21 cellular contexts compared by ENCODE assay signal in the genomic region with DNA sequence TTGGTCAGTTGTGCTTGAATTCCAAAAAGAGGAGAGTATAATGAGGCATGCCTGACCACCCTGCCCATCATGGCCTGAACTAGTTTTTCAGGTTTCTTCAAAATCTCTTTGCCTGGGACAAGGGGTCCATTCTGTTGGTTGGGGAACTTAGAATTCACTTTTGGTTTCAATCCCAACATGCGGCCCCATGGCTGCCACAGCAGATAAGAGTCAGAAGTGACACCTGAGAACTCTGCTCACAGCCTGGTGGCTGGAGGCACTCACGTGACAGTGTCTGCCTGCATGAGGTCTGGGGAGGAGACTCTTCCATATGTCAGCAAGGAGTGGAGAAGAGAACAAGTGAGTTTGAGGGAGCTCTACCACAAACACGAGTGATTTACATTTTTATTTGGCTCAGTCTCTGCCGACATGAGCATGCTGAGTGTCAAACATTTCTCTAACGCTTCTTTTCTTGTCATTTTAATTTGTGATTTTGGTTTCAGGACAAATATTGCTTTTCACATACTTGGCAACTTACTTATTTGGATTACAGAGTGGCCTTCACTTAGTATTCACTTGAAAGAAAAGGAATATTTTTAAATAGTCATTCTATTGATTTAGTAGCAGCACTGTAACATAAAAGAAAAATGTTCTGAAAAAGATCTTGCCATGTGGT.
A peak's percentile ranks its signal among the peaks of the same experiment; 100 is the strongest.
DNase-seq lines count a peak whose midpoint lies in the region; ATAC-seq and TF ChIP-seq lines count a peak whose summit lies in the region.
"Had no signal": no experiment of that assay in that cellular context is flagged by ENCODE, and none has a peak within 500 bp of the region (broad histone marks: within the 10 kb centered on the region; RNA-seq: fewer than 3 reads in every experiment).

No MANE protein-coding gene starts in this region.

- no peaks in the 10 kb centered on the region for H3K4me1 Mint-ChIP-seq in endodermal cell

- no peak overlapping the region for H3K27ac ChIP-seq in endodermal cell (ENCODE audit: low read depth, low read length)
- H3K27ac ChIP-seq in upper lobe of right lung: no peak overlapping the region
- H3K27ac ChIP-seq: BLaER1, heart right ventricle had no signal

- TF ChIP-seq CTCF in endodermal cell (conservative IDR thresholded peaks at IDR 0.05) (no peak), upper lobe of right lung (IDR thresholded peaks at IDR 0.05) (no peak)

- H3K4me3 Mint-ChIP-seq in endodermal cell: no peak overlapping the region

- H3K27me3 ChIP-seq in endodermal cell (ENCODE audit: control insufficient read depth, insufficient read depth, low read length, poor library complexity, severe bottlenecking) (no peaks in the 10 kb centered on the region), upper lobe of right lung (no peaks in the 10 kb centered on the region)
- H3K27me3 ChIP-seq: BLaER1 had no signal

- H3K9me3 ChIP-seq in endodermal cell (ENCODE audit: control insufficient read depth, low read length) (peaks cover 8% of the 10 kb centered on the region), upper lobe of right lung (no peaks in the 10 kb centered on the region)
- H3K9me3 ChIP-seq: mucosa of descending colon had no signal

- intact Hi-C loops in upper lobe of right lung (cut with DNase I): no loop called here

- TF ChIP-seq RAD21 in Ishikawa (IDR thresholded peaks at IDR 0.05; ENCODE audit: low read depth): no peak

- H3K4me3 ChIP-seq in endodermal cell (ENCODE audit: low read length) (no peak overlapping the region), upper lobe of right lung (no peak overlapping the region)
- H3K4me3 ChIP-seq: BLaER1, heart right ventricle, mucosa of descending colon had no signal

- H3K9ac ChIP-seq in endodermal cell (ENCODE audit: extremely low read depth, low read length, poor library complexity, severe bottlenecking): no peak overlapping the region
- H3K9ac ChIP-seq: BLaER1 had no signal

- TF ChIP-seq EP300 in Ishikawa (IDR thresholded peaks at IDR 0.05; ENCODE audit: borderline replicate concordance): no peak

- H3K4me1 ChIP-seq in endodermal cell (ENCODE audit: control insufficient read depth, insufficient read depth, low read length): no peaks in the 10 kb centered on the region
- no peaks in the 10 kb centered on the region for H3K4me1 ChIP-seq in upper lobe of right lung
- H3K4me1 ChIP-seq: BLaER1 had no signal

- 71 to 78% methylated on average over 4 to 5 of the region's 5 CpGs for WGBS in endodermal cell (ENCODE audit: insufficient coverage in 1 of 2, insufficient read length in 1 of 2), 2 experiments

- H3K27me3 Mint-ChIP-seq in endodermal cell (ENCODE audit: insufficient read depth): peaks cover 4% of the 10 kb centered on the region

- no peaks in the 10 kb centered on the region for H3K36me3 ChIP-seq in endodermal cell (ENCODE audit: control insufficient read depth, insufficient read depth, low read length)
- H3K36me3 ChIP-seq in upper lobe of right lung: no peaks in the 10 kb centered on the region
- H3K36me3 ChIP-seq: BLaER1, heart right ventricle had no signal

- DNase-seq in endodermal cell (peak; percentile 57), upper lobe of right lung (no peak), COR-L47 (lab: John Stamatoyannopoulos, UW) (no peak), NCI-H2107 treated with DMSO at 0.1 percent for 48 hours (lab: John Stamatoyannopoulos, UW; ENCODE audit: unreplicated experiment) (no peak), cerebellar nuclear complex (lab: John Stamatoyannopoulos, UW) (no peak)
- DNase-seq: activated effector memory CD4-positive, alpha-beta T cell treated with anti-CD3 and anti-CD28 coated beads, Interleukin-2, amount 50 U/mL, for 16 hours; amniotic stem cell; central memory CD4-positive, alpha-beta T cell; DMS79 treated with DMSO at 0.1 percent for 48 hours; effector CD8-positive, alpha-beta T cell; heart right ventricle; mucosa of descending colon; NCI-H1417; NCI-H2227 treated with DMSO at 0.1 percent for 48 hours; SHP77 treated with DMSO at 0.1 percent for 48 hours; stimulated activated CD4-positive, alpha-beta T cell treated with anti-CD3 and anti-CD28 coated beads, Interleukin-4, amount 100 ng/mL, for 4 hours; T-helper 2 cell had no signal

- H3K9me3 Mint-ChIP-seq in endodermal cell: peaks cover 3% of the 10 kb centered on the region

- no peak overlapping the region for H3K27ac Mint-ChIP-seq in endodermal cell

- ATAC-seq in GM21529 (IDR thresholded peaks at IDR 0.05; ENCODE audit: unreplicated experiment) (peak; percentile 47), upper lobe of right lung (peak; percentile 41)
- ATAC-seq: HCT116, heart right ventricle, mucosa of descending colon had no signal

- H3K36me3 Mint-ChIP-seq in endodermal cell (ENCODE audit: low read depth): no peaks in the 10 kb centered on the region

TF ChIP-seq in Ishikawa, 13 proteins besides CTCF, POLR2A, EP300 and RAD21:
- TF ChIP-seq, protein P1, sequence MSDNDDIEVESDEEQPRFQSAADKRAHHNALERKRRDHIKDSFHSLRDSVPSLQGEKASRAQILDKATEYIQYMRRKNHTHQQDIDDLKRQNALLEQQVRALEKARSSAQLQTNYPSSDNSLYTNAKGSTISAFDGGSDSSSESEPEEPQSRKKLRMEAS (IDR thresholded peaks at IDR 0.05): 0 out of 2 replicates have a peak, but pooled peaks have one; percentile 45
- TF ChIP-seq, protein P2, sequence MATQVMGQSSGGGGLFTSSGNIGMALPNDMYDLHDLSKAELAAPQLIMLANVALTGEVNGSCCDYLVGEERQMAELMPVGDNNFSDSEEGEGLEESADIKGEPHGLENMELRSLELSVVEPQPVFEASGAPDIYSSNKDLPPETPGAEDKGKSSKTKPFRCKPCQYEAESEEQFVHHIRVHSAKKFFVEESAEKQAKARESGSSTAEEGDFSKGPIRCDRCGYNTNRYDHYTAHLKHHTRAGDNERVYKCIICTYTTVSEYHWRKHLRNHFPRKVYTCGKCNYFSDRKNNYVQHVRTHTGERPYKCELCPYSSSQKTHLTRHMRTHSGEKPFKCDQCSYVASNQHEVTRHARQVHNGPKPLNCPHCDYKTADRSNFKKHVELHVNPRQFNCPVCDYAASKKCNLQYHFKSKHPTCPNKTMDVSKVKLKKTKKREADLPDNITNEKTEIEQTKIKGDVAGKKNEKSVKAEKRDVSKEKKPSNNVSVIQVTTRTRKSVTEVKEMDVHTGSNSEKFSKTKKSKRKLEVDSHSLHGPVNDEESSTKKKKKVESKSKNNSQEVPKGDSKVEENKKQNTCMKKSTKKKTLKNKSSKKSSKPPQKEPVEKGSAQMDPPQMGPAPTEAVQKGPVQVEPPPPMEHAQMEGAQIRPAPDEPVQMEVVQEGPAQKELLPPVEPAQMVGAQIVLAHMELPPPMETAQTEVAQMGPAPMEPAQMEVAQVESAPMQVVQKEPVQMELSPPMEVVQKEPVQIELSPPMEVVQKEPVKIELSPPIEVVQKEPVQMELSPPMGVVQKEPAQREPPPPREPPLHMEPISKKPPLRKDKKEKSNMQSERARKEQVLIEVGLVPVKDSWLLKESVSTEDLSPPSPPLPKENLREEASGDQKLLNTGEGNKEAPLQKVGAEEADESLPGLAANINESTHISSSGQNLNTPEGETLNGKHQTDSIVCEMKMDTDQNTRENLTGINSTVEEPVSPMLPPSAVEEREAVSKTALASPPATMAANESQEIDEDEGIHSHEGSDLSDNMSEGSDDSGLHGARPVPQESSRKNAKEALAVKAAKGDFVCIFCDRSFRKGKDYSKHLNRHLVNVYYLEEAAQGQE (IDR thresholded peaks at IDR 0.05; ENCODE audit: low read depth): no peak
- TF ChIP-seq TCF12 (IDR thresholded peaks at IDR 0.05; ENCODE audit: low read depth) (no peak), YY1 (IDR thresholded peaks at IDR 0.05; ENCODE audit: low read depth) (0 out of 2 replicates have a peak, but pooled peaks have one; percentile 26)
- TF ChIP-seq, protein P3, sequence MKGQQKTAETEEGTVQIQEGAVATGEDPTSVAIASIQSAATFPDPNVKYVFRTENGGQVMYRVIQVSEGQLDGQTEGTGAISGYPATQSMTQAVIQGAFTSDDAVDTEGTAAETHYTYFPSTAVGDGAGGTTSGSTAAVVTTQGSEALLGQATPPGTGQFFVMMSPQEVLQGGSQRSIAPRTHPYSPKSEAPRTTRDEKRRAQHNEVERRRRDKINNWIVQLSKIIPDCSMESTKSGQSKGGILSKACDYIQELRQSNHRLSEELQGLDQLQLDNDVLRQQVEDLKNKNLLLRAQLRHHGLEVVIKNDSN (IDR thresholded peaks at IDR 0.05): peak; percentile 80
TF ChIP-seq in Ishikawa: peak in this region for 3.
